Comparison of ENCODE assay signal across 8 cellular contexts in the genomic region with DNA sequence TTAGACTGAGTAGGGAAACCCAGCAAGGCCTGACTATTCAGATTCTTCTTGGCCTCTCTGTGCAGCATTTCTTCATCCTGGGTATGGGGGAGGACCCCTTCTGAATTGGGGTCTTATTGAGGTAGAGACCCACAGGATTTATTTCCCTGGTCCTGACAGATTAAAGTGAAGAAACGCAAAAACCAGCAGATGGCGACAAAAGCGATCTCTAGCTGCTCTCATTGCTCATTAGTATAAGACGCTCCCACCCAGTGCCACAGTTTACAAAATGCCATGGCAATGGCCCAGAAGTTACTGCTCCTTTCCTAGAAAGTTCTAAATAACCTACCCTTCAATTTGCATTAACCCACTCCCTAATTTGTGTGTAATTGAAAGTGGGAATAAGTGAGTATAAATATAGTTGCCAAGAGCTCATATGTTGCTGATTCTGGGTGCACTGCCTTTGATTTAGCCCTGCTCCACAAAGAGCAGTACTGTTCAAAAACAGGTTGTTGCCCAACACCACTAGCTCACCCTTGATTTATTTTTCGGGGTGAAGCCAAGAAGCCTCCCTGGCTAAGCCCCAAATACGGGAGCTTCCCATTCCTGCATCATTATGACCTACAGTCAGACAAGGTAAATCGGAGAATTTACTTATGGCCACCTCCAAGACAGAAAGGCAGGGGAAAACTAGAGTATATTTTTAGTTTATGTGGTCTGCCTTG.
DNase-seq lines count a peak whose midpoint lies in the region; ATAC-seq and TF ChIP-seq lines count a peak whose summit lies in the region.

No MANE protein-coding gene starts in this region.

- POLR2A ChIA-PET in HEK293T (lab: Yijun Ruan, JAX), result interaction anchor here (0.9 to 1.1 kb wide), 4 partner anchors 10 to 253 kb away, joined by 3 to 4 read pairs (median 3); partner anchors contain the start of gene TCEAL8

- peak; percentile 55 for DNase-seq in DND-41
- peak; percentile 63 for DNase-seq in HEK293T (ENCODE audit: extremely low spot score)
- DNase-seq in OCI-M1 (lab: John Stamatoyannopoulos, UW), result peak; percentile 75
- peak; percentile 5 for DNase-seq in amniotic stem cell (lab: John Stamatoyannopoulos, UW)
- DNase-seq in iPS-NIHi11 (ENCODE audit: low spot score), result peak; percentile 21
- peak; percentile 5 to 27 for DNase-seq in stimulated activated CD4-positive, alpha-beta T cell treated with anti-CD3 and anti-CD28 coated beads, Interleukin-2, amount 100 ng/mL, for 48 hours
- DNase-seq in 8988T, result no peak

- no peak overlapping the region for H3K4me3 ChIP-seq in DND-41 (ENCODE audit: low read depth in 1 of 2, low read length in 2 of 2)

- ATAC-seq in DND-41 (ENCODE audit: insufficient read depth, low read depth) (peak; percentile 48), GM19328 (IDR thresholded peaks at IDR 0.05; ENCODE audit: unreplicated experiment) (no peak)

- H3K9ac ChIP-seq in DND-41 (ENCODE audit: low read depth, low read length), result no peak overlapping the region

- CTCF ChIA-PET in HEK293T (lab: Yijun Ruan, JAX), result interaction anchor here (0.7 to 2.3 kb wide), 13 partner anchors 9 to 279 kb away, joined by 3 to 13 read pairs (median 4); no protein-coding TSS in a partner anchor

- no peak overlapping the region for H3K27ac ChIP-seq in DND-41 (ENCODE audit: low read length)

- H3K36me3 ChIP-seq in DND-41 (ENCODE audit: insufficient read depth, low read length), result peaks cover 2% of the 10 kb centered on the region

- 0 out of 2 replicates have a peak, but pooled peaks cover under 1% of the 10 kb centered on the region for H3K79me2 ChIP-seq in DND-41 (ENCODE audit: insufficient read depth, low read length)

- no peaks in the 10 kb centered on the region for H3K27me3 ChIP-seq in DND-41 (ENCODE audit: insufficient read depth, low read length, poor library complexity)

- TF ChIP-seq CTCF in DND-41 (IDR thresholded peaks at IDR 0.05; ENCODE audit: borderline replicate concordance, extremely low read depth, low read length, poor library complexity, severe bottlenecking), result peak; percentile 66

- no peaks in the 10 kb centered on the region for H3K9me3 ChIP-seq in DND-41 (ENCODE audit: insufficient read depth, low read length, severe bottlenecking)

- H2AFZ ChIP-seq in DND-41 (ENCODE audit: low read depth, low read length), result no peak overlapping the region

- no peak overlapping the region for H3K4me2 ChIP-seq in DND-41 (ENCODE audit: insufficient read depth, low read length)

- H3K4me1 ChIP-seq in DND-41 (ENCODE audit: insufficient read depth, low read length), result peaks cover 12% of the 10 kb centered on the region

- H4K20me1 ChIP-seq in DND-41 (ENCODE audit: insufficient read depth, low read length), result no peaks in the 10 kb centered on the region

TF ChIP-seq in HEK293T, 16 proteins besides CTCF, POLR2A, EP300 and RAD21:
- no peak for TF ChIP-seq NFRKB (IDR thresholded peaks at IDR 0.05)
- TF ChIP-seq, protein P1, sequence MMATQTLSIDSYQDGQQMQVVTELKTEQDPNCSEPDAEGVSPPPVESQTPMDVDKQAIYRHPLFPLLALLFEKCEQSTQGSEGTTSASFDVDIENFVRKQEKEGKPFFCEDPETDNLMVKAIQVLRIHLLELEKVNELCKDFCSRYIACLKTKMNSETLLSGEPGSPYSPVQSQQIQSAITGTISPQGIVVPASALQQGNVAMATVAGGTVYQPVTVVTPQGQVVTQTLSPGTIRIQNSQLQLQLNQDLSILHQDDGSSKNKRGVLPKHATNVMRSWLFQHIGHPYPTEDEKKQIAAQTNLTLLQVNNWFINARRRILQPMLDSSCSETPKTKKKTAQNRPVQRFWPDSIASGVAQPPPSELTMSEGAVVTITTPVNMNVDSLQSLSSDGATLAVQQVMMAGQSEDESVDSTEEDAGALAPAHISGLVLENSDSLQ (IDR thresholded peaks at IDR 0.05), result peak; percentile 42
TF ChIP-seq in HEK293T: peak in this region for 1.
